1 cellular context compared by ENCODE assay signal in genomic region chr16:31458073-31458834, GRCh38.
A peak's percentile ranks its signal among the peaks of the same experiment; 100 is the strongest.
TF ChIP-seq lines count a peak whose summit lies in the region.

No MANE protein-coding gene starts in this region.

TF ChIP-seq in HepG2, 621 proteins besides CTCF, POLR2A, EP300 and RAD21 (continued from another document and continues in another):
- no peak for TF ChIP-seq MAFF (IDR thresholded peaks at IDR 0.05; ENCODE audit: low read depth, low read length)
- peak; percentile 48; the same call in 1 of the 2 replicates for TF ChIP-seq ZNF616 (CRISPR knock-in tag; IDR thresholded peaks at IDR 0.05; ENCODE audit: low read depth)
- no peak for TF ChIP-seq NFYB (CRISPR knock-in tag; IDR thresholded peaks at IDR 0.05)
- 0 out of 2 replicates have a peak, but pooled peaks have one; percentile 23 for TF ChIP-seq RBFOX2 (IDR thresholded peaks at IDR 0.05; ENCODE audit: low read depth, low read length)
- TF ChIP-seq FOXM1 (CRISPR knock-in tag; IDR thresholded peaks at IDR 0.05) = no peak
- peak; percentile 35; the same call in 1 of the 2 replicates for TF ChIP-seq RFX5 (IDR thresholded peaks at IDR 0.05; ENCODE audit: low read depth, low read length)
- TF ChIP-seq ZNF766 (CRISPR knock-in tag; IDR thresholded peaks at IDR 0.05; ENCODE audit: borderline replicate concordance) = peak; percentile 53; the same call in 1 of the 2 replicates
- peak; percentile 92 for TF ChIP-seq KAT8 (CRISPR knock-in tag; IDR thresholded peaks at IDR 0.05)
- no peak for TF ChIP-seq JDP2 (CRISPR knock-in tag; IDR thresholded peaks at IDR 0.05; ENCODE audit: borderline replicate concordance)
- no peak for TF ChIP-seq LCORL (IDR thresholded peaks at IDR 0.05)
- TF ChIP-seq LCORL (CRISPR knock-in tag; IDR thresholded peaks at IDR 0.05) = peak; percentile 90; the same call in 1 of the 2 replicates
- TF ChIP-seq NR2F1 (CRISPR knock-in tag; IDR thresholded peaks at IDR 0.05) = no peak
- TF ChIP-seq ZNF446 (CRISPR knock-in tag; IDR thresholded peaks at IDR 0.05) = peak; percentile 78; the same call in 1 of the 2 replicates
- peak; percentile 73; the same call in 1 of the 2 replicates for TF ChIP-seq JUND (CRISPR knock-in tag; IDR thresholded peaks at IDR 0.05)
- peak; percentile 96 for TF ChIP-seq RNF2 (conservative IDR thresholded peaks at IDR 0.05; ENCODE audit: low read depth)
- TF ChIP-seq ARID2 (CRISPR knock-in tag; IDR thresholded peaks at IDR 0.05; ENCODE audit: borderline replicate concordance) = peak; percentile 89; the same call in 1 of the 2 replicates
- no peak for TF ChIP-seq ZNF101 (CRISPR knock-in tag; IDR thresholded peaks at IDR 0.05; ENCODE audit: borderline replicate concordance, low read depth)
- peak; percentile 98; the same call in 1 of the 2 replicates for TF ChIP-seq ZBTB34 (CRISPR knock-in tag; IDR thresholded peaks at IDR 0.05)
- no peak for TF ChIP-seq TCF12 (IDR thresholded peaks at IDR 0.05)
- TF ChIP-seq TCF12 (CRISPR knock-in tag; IDR thresholded peaks at IDR 0.05) = 0 out of 2 replicates have a peak, but pooled peaks have one; percentile 67
- TF ChIP-seq NR2F2 (IDR thresholded peaks at IDR 0.05; ENCODE audit: borderline replicate concordance, low read depth) = no peak; the same call in 1 of the 2 replicates
- peak; percentile 63; the same call in 1 of the 2 replicates for TF ChIP-seq BRD4 (CRISPR knock-in tag; IDR thresholded peaks at IDR 0.05)
- peak; percentile 69 for TF ChIP-seq NR2C2 (CRISPR knock-in tag; IDR thresholded peaks at IDR 0.05; ENCODE audit: borderline replicate concordance)
- TF ChIP-seq MYPOP (CRISPR knock-in tag; IDR thresholded peaks at IDR 0.05) = peak; percentile 95
- no peak; the same call in 1 of the 2 replicates for TF ChIP-seq ZNF607 (CRISPR knock-in tag; IDR thresholded peaks at IDR 0.05; ENCODE audit: borderline replicate concordance)
- TF ChIP-seq SATB2 (CRISPR knock-in tag; IDR thresholded peaks at IDR 0.05) = no peak
- TF ChIP-seq ZNF724P (CRISPR knock-in tag; IDR thresholded peaks at IDR 0.05; ENCODE audit: borderline replicate concordance) = no peak
- peak; percentile 81 for TF ChIP-seq ZBTB7B (CRISPR knock-in tag; IDR thresholded peaks at IDR 0.05)
- peak; percentile 72; the same call in 1 of the 2 replicates for TF ChIP-seq DR1 (CRISPR knock-in tag; IDR thresholded peaks at IDR 0.05)
- TF ChIP-seq ZNF83 (CRISPR knock-in tag; IDR thresholded peaks at IDR 0.05; ENCODE audit: borderline replicate concordance) = 0 out of 2 replicates have a peak, but pooled peaks have one; percentile 77
- TF ChIP-seq TMF1 (CRISPR knock-in tag; IDR thresholded peaks at IDR 0.05; ENCODE audit: low read depth) = no peak
- peak; percentile 45; the same call in 1 of the 2 replicates for TF ChIP-seq ATF3 (CRISPR knock-in tag; IDR thresholded peaks at IDR 0.05)
- peak; percentile 93 for TF ChIP-seq CSRNP1 (CRISPR knock-in tag; IDR thresholded peaks at IDR 0.05)
- no peak; the same call in 1 of the 2 replicates for TF ChIP-seq PAX8 (CRISPR knock-in tag; IDR thresholded peaks at IDR 0.05; ENCODE audit: borderline replicate concordance)
- peak; percentile 92 for TF ChIP-seq ZNF264 (CRISPR knock-in tag; IDR thresholded peaks at IDR 0.05)
- TF ChIP-seq ZNF530 (CRISPR knock-in tag; IDR thresholded peaks at IDR 0.05; ENCODE audit: low read depth) = no peak
- TF ChIP-seq RBM39 (IDR thresholded peaks at IDR 0.05; ENCODE audit: low read depth, low read length, poor library complexity, severe bottlenecking) = peak; percentile 54
- TF ChIP-seq CEBPB (IDR thresholded peaks at IDR 0.05; ENCODE audit: borderline replicate concordance, low read depth, low read length) = peak; percentile 67; the same call in 1 of the 2 replicates
- no peak for TF ChIP-seq BCLAF1 (IDR thresholded peaks at IDR 0.05)
- TF ChIP-seq ZNF878 (CRISPR knock-in tag; IDR thresholded peaks at IDR 0.05) = peak; percentile 15; the same call in 1 of the 2 replicates
- TF ChIP-seq FOXA1 (IDR thresholded peaks at IDR 0.05) = no peak
- peak; percentile 76 for TF ChIP-seq FOXA1 (CRISPR knock-in tag; IDR thresholded peaks at IDR 0.05)
- TF ChIP-seq ZNF670 (CRISPR knock-in tag; IDR thresholded peaks at IDR 0.05; ENCODE audit: borderline replicate concordance) = no peak; the same call in 1 of the 2 replicates
- TF ChIP-seq SOX6 (IDR thresholded peaks at IDR 0.05) = no peak
- TF ChIP-seq SOX6 (CRISPR knock-in tag; IDR thresholded peaks at IDR 0.05) = peak; percentile 81
- TF ChIP-seq ZNF362 (CRISPR knock-in tag; IDR thresholded peaks at IDR 0.05; ENCODE audit: borderline replicate concordance) = peak; percentile 44; the same call in 1 of the 2 replicates
- TF ChIP-seq DRAP1 (CRISPR knock-in tag; IDR thresholded peaks at IDR 0.05) = peak; percentile 91
- TF ChIP-seq NR2F6 (IDR thresholded peaks at IDR 0.05) = no peak
- peak; percentile 78 for TF ChIP-seq NR2F6 (CRISPR knock-in tag; IDR thresholded peaks at IDR 0.05)
- TF ChIP-seq ZMYM2 (CRISPR knock-in tag; IDR thresholded peaks at IDR 0.05) = peak; percentile 70
- no peak for TF ChIP-seq ZNF75D (CRISPR knock-in tag; IDR thresholded peaks at IDR 0.05; ENCODE audit: borderline replicate concordance)
- no peak; the same call in 1 of the 2 replicates for TF ChIP-seq ARNT2 (CRISPR knock-in tag; IDR thresholded peaks at IDR 0.05; ENCODE audit: low read depth)
- no peak for TF ChIP-seq HOXA5 (CRISPR knock-in tag; IDR thresholded peaks at IDR 0.05)
- peak; percentile 96 for TF ChIP-seq ZNF318 (CRISPR knock-in tag; IDR thresholded peaks at IDR 0.05)
- TF ChIP-seq PRPF4 (IDR thresholded peaks at IDR 0.05; ENCODE audit: low read depth, low read length, poor library complexity, severe bottlenecking) = no peak
